23 cellular contexts compared by ENCODE assay signal in the genomic region with DNA sequence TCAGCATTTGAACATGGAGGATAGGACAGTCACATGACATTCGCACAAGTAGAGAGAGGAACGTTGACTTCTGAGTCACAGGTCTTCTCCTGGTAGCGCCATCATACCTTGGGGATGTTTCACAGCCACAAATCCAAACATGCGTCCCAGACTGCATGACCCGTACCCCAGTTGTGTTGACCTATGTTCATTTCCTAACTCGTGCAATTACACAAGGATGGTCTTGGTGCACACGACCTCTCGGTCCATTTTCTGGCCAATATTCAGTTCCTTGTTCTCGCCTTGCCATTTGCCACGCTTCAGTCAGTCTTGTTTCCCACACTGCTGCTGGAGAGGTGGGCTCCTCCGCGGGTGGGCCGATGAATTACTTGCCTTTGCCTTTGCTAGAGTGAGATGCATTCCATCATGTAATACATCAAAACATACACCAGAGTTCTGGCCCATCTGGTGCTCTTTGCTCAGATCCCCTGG.
DNase-seq lines count a peak whose midpoint lies in the region; ATAC-seq and TF ChIP-seq lines count a peak whose summit lies in the region.
"Had no signal": no experiment of that assay in that cellular context is flagged by ENCODE, and none has a peak within 500 bp of the region (broad histone marks: within the 10 kb centered on the region; RNA-seq: fewer than 3 reads in every experiment).

No MANE protein-coding gene starts in this region.

- H3K4me3 ChIP-seq in left ventricle myocardium inferior (no peak overlapping the region), esophagus squamous epithelium (no peak overlapping the region), neuronal stem cell (ENCODE audit: low read length in 2 of 2) (no peak overlapping the region), vagina (no peak overlapping the region)
- H3K4me3 ChIP-seq: A549, cardiac muscle cell, upper lobe of right lung had no signal

- intact Hi-C loops in left ventricle myocardium inferior (cut with micrococcal nuclease), result no loop called here
- intact Hi-C loops in Right ventricle myocardium superior (cut with DNase I), result no loop called here
- intact Hi-C loops in esophagus squamous epithelium (cut with DNase I), result no loop called here
- intact Hi-C loops in vagina (cut with DNase I), result no loop called here

- H3K4ac ChIP-seq in neuronal stem cell (ENCODE audit: low read length), result no peak overlapping the region

- ATAC-seq in Right ventricle myocardium superior (ENCODE audit: poor library complexity), result no peak
- ATAC-seq: A549; activated T-cell treated with anti-CD3 and anti-CD28 coated beads, Interleukin-2, amount 50 U/mL, for 4 hours; foreskin keratinocyte; left colon; stimulated activated effector memory CD8-positive, alpha-beta T cell treated with anti-CD3 and anti-CD28 coated beads, Interleukin-12 subunit alpha, Interleukin-12 subunit beta, amount 100 ng/mL, for 72 hours; T-cell; upper lobe of right lung; WTC11 had no signal

- H2AFZ ChIP-seq in neuronal stem cell (ENCODE audit: low read length), result no peak overlapping the region
- H2AFZ ChIP-seq: parathyroid adenoma had no signal

- TF ChIP-seq POLR2A in esophagus squamous epithelium (IDR thresholded peaks at IDR 0.05) (no peak), vagina (IDR thresholded peaks at IDR 0.05) (no peak)

- peak overlapping the region; percentile 86 for H3K27ac ChIP-seq in left ventricle myocardium inferior (replicated peaks)
- H3K27ac ChIP-seq in esophagus squamous epithelium, result peak overlapping the region in 3 of 4 donors; percentile 86 to 93 (median 86)
- no peak overlapping the region for H3K27ac ChIP-seq in neuronal stem cell (replicated peaks; ENCODE audit: low read length)
- peak overlapping the region; percentile 89 for H3K27ac ChIP-seq in vagina
- H3K27ac ChIP-seq: C4-2B, cardiac muscle cell, foreskin keratinocyte, parathyroid adenoma, upper lobe of right lung had no signal

- H3K36me3 ChIP-seq in left ventricle myocardium inferior, result no peaks in the 10 kb centered on the region
- H3K36me3 ChIP-seq in esophagus squamous epithelium, result no peaks in the 10 kb centered on the region
- peaks cover 5 to 18% of the 10 kb centered on the region in 2 donors for H3K36me3 ChIP-seq in neuronal stem cell (replicated peaks in 1 of 2; ENCODE audit: control insufficient read depth in 2 of 2, insufficient read depth in 2 of 2, low read length in 2 of 2)
- H3K36me3 ChIP-seq in vagina, result no peaks in the 10 kb centered on the region
- H3K36me3 ChIP-seq: cardiac muscle cell, upper lobe of right lung had no signal

- H2BK5ac ChIP-seq in neuronal stem cell (ENCODE audit: low read length), result no peak overlapping the region

- no peaks in the 10 kb centered on the region for H3K27me3 ChIP-seq in left ventricle myocardium inferior (ENCODE audit: low read depth)
- H3K27me3 ChIP-seq in esophagus squamous epithelium, result no peaks in the 10 kb centered on the region
- no peaks in the 10 kb centered on the region for H3K27me3 ChIP-seq in neuronal stem cell (ENCODE audit: control insufficient read depth in 3 of 3, insufficient read depth in 3 of 3, low read depth in 1 of 3, low read length in 3 of 3)
- no peaks in the 10 kb centered on the region for H3K27me3 ChIP-seq in vagina
- H3K27me3 ChIP-seq: cardiac muscle cell, foreskin keratinocyte had no signal

- H3K4me1 ChIP-seq in left ventricle myocardium inferior (peaks cover 97% of the 10 kb centered on the region), esophagus squamous epithelium (peaks cover 0 to 29% (median 9%) of the 10 kb centered on the region in 3 donors), neuronal stem cell (ENCODE audit: control insufficient read depth in 2 of 2, insufficient read depth in 1 of 2, low read depth in 1 of 2, low read length in 2 of 2) (peaks cover 0 to 2% of the 10 kb centered on the region in 2 donors), vagina (peaks cover 47% of the 10 kb centered on the region)
- H3K4me1 ChIP-seq: foreskin keratinocyte had no signal

- no peak overlapping the region for H2AK5ac ChIP-seq in neuronal stem cell (ENCODE audit: low read depth, low read length)

- TF ChIP-seq CTCF in left ventricle myocardium inferior (IDR thresholded peaks at IDR 0.05; ENCODE audit: borderline replicate concordance) (no peak), esophagus squamous epithelium (IDR thresholded peaks at IDR 0.05) (no peak), vagina (IDR thresholded peaks at IDR 0.05) (no peak), GM13977 (IDR thresholded peaks at IDR 0.05; ENCODE audit: extremely low read depth, insufficient read depth, missing control alignments) (no peak)

- no peak overlapping the region for H4K91ac ChIP-seq in neuronal stem cell (ENCODE audit: low read depth, low read length, poor library complexity)

- H2BK12ac ChIP-seq in neuronal stem cell (ENCODE audit: low read length), result no peak overlapping the region

- no peak overlapping the region for H4K8ac ChIP-seq in neuronal stem cell (ENCODE audit: low read depth, low read length)

- H3K9me3 ChIP-seq in left ventricle myocardium inferior (replicated peaks) (no peaks in the 10 kb centered on the region), esophagus squamous epithelium (no peaks in the 10 kb centered on the region), neuronal stem cell (replicated peaks in 1 of 2; ENCODE audit: control insufficient read depth in 2 of 2, insufficient read depth in 1 of 2, low read depth in 1 of 2, low read length in 2 of 2) (peaks cover 7 to 29% of the 10 kb centered on the region in 2 donors), vagina (no peaks in the 10 kb centered on the region)
- H3K9me3 ChIP-seq: A549, upper lobe of right lung had no signal

- H3K4me2 ChIP-seq in neuronal stem cell (ENCODE audit: insufficient read depth, low read length, poor library complexity, severe bottlenecking), result no peak overlapping the region
- H3K4me2 ChIP-seq: A549 had no signal

- H2BK120ac ChIP-seq in neuronal stem cell (ENCODE audit: low read depth, low read length), result no peak overlapping the region

- no peak overlapping the region for H3K9ac ChIP-seq in neuronal stem cell (ENCODE audit: low read depth, low read length, poor library complexity)
- H3K9ac ChIP-seq: parathyroid adenoma had no signal

- H3K79me1 ChIP-seq in neuronal stem cell (ENCODE audit: low read depth, low read length), result peaks cover 2% of the 10 kb centered on the region

- H3K18ac ChIP-seq in neuronal stem cell (ENCODE audit: low read length), result peak overlapping the region; percentile 1

- H3K23ac ChIP-seq in neuronal stem cell (ENCODE audit: low read depth, low read length, poor library complexity), result no peak overlapping the region

- H3K14ac ChIP-seq in neuronal stem cell (ENCODE audit: low read length), result no peak overlapping the region

- in situ Hi-C loops in GM13977 (cut with MboI; ENCODE audit: low pct_unique_long_range_greater_than_20kb, low sequenced_read_pairs, unreplicated experiment), result no loop called here
- in situ Hi-C loops in G401 (cut with HindIII; ENCODE audit: low sequenced_read_pairs), result no loop called here

- WGBS in esophagus squamous epithelium, 2 donors, result 82 to 86% methylated on average over 13 of the region's 13 CpGs
- WGBS in neuronal stem cell (ENCODE audit: extremely low coverage in 2 of 2, insufficient read length in 2 of 2, insufficient replicate concordance in 1 of 2), 2 donors, result no CpG with 5 or more reads among the region's 13 CpGs

- no peak for DNase-seq in left ventricle myocardium inferior
- DNase-seq in Right ventricle myocardium superior, result no peak
- no peak for DNase-seq in esophagus squamous epithelium (lab: John Stamatoyannopoulos, UW)
- DNase-seq in neuronal stem cell (ENCODE audit: low spot score), result no peak
- DNase-seq in vagina (ENCODE audit: extremely low spot score in 2 of 2), result no peak
- DNase-seq in COLO829 (ENCODE audit: low spot score), result no peak
- no peak for DNase-seq in GM13977 (ENCODE audit: low spot score)
- no peak for DNase-seq in G401 (ENCODE audit: low spot score)
- DNase-seq: activated CD4-positive, alpha-beta memory T cell treated with anti-CD3 and anti-CD28 coated beads, Interleukin-2, amount 10 ng/mL, durations not matched to agents 7 days and 5 days; activated T-cell treated with anti-CD3 and anti-CD28 coated beads, Interleukin-2, amount 50 U/mL, for 4 hours; effector CD8-positive, alpha-beta T cell; foreskin keratinocyte; H7; left colon; NCI-H1694 treated with DMSO at 0.1 percent for 48 hours; T-cell; upper lobe of right lung had no signal

- H2BK15ac ChIP-seq in neuronal stem cell (ENCODE audit: low read length), result no peak overlapping the region
